In genomic region chr10:92094960-92095359, GRCh38 we compare ENCODE assay signal across 1 cellular context.
TF ChIP-seq lines count a peak whose summit lies in the region.

No MANE protein-coding gene starts in this region.

TF ChIP-seq in GM23338, 12 proteins besides CTCF, POLR2A, EP300 and RAD21:
- TF ChIP-seq, protein P1, sequence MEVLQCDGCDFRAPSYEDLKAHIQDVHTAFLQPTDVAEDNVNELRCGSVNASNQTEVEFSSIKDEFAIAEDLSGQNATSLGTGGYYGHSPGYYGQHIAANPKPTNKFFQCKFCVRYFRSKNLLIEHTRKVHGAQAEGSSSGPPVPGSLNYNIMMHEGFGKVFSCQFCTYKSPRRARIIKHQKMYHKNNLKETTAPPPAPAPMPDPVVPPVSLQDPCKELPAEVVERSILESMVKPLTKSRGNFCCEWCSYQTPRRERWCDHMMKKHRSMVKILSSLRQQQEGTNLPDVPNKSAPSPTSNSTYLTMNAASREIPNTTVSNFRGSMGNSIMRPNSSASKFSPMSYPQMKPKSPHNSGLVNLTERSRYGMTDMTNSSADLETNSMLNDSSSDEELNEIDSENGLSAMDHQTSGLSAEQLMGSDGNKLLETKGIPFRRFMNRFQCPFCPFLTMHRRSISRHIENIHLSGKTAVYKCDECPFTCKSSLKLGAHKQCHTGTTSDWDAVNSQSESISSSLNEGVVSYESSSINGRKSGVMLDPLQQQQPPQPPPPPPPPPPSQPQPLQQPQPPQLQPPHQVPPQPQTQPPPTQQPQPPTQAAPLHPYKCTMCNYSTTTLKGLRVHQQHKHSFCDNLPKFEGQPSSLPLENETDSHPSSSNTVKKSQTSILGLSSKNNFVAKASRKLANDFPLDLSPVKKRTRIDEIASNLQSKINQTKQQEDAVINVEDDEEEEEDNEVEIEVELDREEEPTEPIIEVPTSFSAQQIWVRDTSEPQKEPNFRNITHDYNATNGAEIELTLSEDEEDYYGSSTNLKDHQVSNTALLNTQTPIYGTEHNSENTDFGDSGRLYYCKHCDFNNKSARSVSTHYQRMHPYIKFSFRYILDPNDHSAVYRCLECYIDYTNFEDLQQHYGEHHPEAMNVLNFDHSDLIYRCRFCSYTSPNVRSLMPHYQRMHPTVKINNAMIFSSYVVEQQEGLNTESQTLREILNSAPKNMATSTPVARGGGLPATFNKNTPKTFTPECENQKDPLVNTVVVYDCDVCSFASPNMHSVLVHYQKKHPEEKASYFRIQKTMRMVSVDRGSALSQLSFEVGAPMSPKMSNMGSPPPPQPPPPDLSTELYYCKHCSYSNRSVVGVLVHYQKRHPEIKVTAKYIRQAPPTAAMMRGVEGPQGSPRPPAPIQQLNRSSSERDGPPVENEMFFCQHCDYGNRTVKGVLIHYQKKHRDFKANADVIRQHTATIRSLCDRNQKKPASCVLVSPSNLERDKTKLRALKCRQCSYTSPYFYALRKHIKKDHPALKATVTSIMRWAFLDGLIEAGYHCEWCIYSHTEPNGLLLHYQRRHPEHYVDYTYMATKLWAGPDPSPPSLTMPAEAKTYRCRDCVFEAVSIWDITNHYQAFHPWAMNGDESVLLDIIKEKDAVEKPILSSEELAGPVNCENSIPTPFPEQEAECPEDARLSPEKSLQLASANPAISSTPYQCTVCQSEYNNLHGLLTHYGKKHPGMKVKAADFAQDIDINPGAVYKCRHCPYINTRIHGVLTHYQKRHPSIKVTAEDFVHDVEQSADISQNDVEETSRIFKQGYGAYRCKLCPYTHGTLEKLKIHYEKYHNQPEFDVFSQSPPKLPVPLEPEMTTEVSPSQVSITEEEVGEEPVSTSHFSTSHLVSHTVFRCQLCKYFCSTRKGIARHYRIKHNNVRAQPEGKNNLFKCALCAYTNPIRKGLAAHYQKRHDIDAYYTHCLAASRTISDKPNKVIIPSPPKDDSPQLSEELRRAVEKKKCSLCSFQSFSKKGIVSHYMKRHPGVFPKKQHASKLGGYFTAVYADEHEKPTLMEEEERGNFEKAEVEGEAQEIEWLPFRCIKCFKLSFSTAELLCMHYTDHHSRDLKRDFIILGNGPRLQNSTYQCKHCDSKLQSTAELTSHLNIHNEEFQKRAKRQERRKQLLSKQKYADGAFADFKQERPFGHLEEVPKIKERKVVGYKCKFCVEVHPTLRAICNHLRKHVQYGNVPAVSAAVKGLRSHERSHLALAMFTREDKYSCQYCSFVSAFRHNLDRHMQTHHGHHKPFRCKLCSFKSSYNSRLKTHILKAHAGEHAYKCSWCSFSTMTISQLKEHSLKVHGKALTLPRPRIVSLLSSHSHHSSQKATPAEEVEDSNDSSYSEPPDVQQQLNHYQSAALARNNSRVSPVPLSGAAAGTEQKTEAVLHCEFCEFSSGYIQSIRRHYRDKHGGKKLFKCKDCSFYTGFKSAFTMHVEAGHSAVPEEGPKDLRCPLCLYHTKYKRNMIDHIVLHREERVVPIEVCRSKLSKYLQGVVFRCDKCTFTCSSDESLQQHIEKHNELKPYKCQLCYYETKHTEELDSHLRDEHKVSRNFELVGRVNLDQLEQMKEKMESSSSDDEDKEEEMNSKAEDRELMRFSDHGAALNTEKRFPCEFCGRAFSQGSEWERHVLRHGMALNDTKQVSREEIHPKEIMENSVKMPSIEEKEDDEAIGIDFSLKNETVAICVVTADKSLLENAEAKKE (CRISPR knock-in tag; IDR thresholded peaks at IDR 0.05), result no peak
